ENCODE assay signal across 1 cellular context in the genomic region with DNA sequence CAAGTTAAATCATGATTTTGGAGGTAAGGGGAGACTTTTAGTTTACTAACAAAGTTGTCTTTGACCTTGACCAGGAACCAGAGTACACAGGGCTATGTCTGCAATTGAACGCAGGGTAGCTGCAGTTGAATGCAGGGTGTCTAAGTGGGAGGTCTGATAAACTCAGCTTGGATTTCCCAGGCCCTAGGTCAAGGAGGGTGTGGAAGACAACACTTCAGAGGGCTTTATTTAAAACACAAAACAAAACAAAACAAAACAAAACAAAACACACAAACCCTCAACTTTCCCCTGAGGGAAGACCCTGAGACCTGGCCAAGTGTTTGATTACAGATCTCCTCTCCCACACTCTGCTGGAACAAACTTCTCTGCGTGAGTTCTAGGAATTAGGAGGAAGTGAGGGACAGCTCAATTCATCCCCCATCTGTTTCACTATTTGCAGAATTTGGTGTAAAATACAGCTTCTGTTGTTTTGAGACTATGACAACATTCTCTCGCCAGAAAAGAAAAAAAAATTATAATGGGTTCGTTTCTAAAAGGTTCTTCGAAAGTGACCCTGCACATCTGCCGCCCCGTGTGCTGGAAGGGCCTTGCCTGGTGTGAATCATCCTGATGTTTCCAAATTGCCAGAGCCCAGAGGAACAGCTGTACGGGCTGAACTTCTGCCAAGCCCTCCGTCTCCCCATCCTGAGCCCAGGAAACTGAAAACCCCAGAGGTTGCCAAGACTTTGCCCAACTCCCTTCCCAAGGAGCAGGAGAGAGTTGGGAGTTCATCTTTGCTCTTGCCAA.
TF ChIP-seq lines count a peak whose summit lies in the region.

No MANE protein-coding gene starts in this region.

TF ChIP-seq in WTC11, 78 proteins besides CTCF, POLR2A, EP300 and RAD21 (continued from another document):
- TF ChIP-seq, protein P1, sequence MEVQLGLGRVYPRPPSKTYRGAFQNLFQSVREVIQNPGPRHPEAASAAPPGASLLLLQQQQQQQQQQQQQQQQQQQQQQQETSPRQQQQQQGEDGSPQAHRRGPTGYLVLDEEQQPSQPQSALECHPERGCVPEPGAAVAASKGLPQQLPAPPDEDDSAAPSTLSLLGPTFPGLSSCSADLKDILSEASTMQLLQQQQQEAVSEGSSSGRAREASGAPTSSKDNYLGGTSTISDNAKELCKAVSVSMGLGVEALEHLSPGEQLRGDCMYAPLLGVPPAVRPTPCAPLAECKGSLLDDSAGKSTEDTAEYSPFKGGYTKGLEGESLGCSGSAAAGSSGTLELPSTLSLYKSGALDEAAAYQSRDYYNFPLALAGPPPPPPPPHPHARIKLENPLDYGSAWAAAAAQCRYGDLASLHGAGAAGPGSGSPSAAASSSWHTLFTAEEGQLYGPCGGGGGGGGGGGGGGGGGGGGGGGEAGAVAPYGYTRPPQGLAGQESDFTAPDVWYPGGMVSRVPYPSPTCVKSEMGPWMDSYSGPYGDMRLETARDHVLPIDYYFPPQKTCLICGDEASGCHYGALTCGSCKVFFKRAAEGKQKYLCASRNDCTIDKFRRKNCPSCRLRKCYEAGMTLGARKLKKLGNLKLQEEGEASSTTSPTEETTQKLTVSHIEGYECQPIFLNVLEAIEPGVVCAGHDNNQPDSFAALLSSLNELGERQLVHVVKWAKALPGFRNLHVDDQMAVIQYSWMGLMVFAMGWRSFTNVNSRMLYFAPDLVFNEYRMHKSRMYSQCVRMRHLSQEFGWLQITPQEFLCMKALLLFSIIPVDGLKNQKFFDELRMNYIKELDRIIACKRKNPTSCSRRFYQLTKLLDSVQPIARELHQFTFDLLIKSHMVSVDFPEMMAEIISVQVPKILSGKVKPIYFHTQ (CRISPR knock-in tag; IDR thresholded peaks at IDR 0.05), result no peak
- TF ChIP-seq, protein P2, sequence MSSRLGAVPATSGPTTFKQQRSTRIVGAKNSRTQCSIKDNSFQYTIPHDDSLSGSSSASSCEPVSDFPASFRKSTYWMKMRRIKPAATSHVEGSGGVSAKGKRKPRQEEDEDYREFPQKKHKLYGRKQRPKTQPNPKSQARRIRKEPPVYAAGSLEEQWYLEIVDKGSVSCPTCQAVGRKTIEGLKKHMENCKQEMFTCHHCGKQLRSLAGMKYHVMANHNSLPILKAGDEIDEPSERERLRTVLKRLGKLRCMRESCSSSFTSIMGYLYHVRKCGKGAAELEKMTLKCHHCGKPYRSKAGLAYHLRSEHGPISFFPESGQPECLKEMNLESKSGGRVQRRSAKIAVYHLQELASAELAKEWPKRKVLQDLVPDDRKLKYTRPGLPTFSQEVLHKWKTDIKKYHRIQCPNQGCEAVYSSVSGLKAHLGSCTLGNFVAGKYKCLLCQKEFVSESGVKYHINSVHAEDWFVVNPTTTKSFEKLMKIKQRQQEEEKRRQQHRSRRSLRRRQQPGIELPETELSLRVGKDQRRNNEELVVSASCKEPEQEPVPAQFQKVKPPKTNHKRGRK (CRISPR knock-in tag; IDR thresholded peaks at IDR 0.05; ENCODE audit: borderline replicate concordance), result no peak
- TF ChIP-seq, protein P3, sequence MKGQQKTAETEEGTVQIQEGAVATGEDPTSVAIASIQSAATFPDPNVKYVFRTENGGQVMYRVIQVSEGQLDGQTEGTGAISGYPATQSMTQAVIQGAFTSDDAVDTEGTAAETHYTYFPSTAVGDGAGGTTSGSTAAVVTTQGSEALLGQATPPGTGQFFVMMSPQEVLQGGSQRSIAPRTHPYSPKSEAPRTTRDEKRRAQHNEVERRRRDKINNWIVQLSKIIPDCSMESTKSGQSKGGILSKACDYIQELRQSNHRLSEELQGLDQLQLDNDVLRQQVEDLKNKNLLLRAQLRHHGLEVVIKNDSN (CRISPR knock-in tag; IDR thresholded peaks at IDR 0.05), result no peak
- TF ChIP-seq ELF4 (CRISPR knock-in tag; IDR thresholded peaks at IDR 0.05; ENCODE audit: low read depth), result no peak
- TF ChIP-seq, protein P4, sequence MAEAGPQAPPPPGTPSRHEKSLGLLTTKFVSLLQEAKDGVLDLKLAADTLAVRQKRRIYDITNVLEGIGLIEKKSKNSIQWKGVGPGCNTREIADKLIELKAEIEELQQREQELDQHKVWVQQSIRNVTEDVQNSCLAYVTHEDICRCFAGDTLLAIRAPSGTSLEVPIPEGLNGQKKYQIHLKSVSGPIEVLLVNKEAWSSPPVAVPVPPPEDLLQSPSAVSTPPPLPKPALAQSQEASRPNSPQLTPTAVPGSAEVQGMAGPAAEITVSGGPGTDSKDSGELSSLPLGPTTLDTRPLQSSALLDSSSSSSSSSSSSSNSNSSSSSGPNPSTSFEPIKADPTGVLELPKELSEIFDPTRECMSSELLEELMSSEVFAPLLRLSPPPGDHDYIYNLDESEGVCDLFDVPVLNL (CRISPR knock-in tag; IDR thresholded peaks at IDR 0.05; ENCODE audit: borderline replicate concordance, low read depth), result no peak
- TF ChIP-seq NFYB (CRISPR knock-in tag; conservative IDR thresholded peaks at IDR 0.05; ENCODE audit: low read depth), result no peak
- TF ChIP-seq, protein P5, sequence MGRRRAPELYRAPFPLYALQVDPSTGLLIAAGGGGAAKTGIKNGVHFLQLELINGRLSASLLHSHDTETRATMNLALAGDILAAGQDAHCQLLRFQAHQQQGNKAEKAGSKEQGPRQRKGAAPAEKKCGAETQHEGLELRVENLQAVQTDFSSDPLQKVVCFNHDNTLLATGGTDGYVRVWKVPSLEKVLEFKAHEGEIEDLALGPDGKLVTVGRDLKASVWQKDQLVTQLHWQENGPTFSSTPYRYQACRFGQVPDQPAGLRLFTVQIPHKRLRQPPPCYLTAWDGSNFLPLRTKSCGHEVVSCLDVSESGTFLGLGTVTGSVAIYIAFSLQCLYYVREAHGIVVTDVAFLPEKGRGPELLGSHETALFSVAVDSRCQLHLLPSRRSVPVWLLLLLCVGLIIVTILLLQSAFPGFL (CRISPR knock-in tag; IDR thresholded peaks at IDR 0.05; ENCODE audit: borderline replicate concordance), result no peak
- TF ChIP-seq HMGA2 (CRISPR knock-in tag; IDR thresholded peaks at IDR 0.05), result no peak
- TF ChIP-seq, protein P6, sequence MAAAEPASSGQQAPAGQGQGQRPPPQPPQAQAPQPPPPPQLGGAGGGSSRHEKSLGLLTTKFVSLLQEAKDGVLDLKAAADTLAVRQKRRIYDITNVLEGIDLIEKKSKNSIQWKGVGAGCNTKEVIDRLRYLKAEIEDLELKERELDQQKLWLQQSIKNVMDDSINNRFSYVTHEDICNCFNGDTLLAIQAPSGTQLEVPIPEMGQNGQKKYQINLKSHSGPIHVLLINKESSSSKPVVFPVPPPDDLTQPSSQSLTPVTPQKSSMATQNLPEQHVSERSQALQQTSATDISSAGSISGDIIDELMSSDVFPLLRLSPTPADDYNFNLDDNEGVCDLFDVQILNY (CRISPR knock-in tag; IDR thresholded peaks at IDR 0.05), result no peak
- TF ChIP-seq GTF2I (CRISPR knock-in tag; conservative IDR thresholded peaks at IDR 0.05), result no peak
- TF ChIP-seq SP1 (CRISPR knock-in tag; conservative IDR thresholded peaks at IDR 0.05), result no peak
- TF ChIP-seq FOXJ3 (CRISPR knock-in tag; IDR thresholded peaks at IDR 0.05; ENCODE audit: borderline replicate concordance), result no peak
- TF ChIP-seq, protein P7, sequence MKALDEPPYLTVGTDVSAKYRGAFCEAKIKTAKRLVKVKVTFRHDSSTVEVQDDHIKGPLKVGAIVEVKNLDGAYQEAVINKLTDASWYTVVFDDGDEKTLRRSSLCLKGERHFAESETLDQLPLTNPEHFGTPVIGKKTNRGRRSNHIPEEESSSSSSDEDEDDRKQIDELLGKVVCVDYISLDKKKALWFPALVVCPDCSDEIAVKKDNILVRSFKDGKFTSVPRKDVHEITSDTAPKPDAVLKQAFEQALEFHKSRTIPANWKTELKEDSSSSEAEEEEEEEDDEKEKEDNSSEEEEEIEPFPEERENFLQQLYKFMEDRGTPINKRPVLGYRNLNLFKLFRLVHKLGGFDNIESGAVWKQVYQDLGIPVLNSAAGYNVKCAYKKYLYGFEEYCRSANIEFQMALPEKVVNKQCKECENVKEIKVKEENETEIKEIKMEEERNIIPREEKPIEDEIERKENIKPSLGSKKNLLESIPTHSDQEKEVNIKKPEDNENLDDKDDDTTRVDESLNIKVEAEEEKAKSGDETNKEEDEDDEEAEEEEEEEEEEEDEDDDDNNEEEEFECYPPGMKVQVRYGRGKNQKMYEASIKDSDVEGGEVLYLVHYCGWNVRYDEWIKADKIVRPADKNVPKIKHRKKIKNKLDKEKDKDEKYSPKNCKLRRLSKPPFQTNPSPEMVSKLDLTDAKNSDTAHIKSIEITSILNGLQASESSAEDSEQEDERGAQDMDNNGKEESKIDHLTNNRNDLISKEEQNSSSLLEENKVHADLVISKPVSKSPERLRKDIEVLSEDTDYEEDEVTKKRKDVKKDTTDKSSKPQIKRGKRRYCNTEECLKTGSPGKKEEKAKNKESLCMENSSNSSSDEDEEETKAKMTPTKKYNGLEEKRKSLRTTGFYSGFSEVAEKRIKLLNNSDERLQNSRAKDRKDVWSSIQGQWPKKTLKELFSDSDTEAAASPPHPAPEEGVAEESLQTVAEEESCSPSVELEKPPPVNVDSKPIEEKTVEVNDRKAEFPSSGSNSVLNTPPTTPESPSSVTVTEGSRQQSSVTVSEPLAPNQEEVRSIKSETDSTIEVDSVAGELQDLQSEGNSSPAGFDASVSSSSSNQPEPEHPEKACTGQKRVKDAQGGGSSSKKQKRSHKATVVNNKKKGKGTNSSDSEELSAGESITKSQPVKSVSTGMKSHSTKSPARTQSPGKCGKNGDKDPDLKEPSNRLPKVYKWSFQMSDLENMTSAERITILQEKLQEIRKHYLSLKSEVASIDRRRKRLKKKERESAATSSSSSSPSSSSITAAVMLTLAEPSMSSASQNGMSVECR (CRISPR knock-in tag; IDR thresholded peaks at IDR 0.05; ENCODE audit: borderline replicate concordance), result no peak
